Comparison of ENCODE assay signal across 11 cellular contexts in genomic region chr14:68797180-68797670, GRCh38. TPM values are rescaled to one million over a fixed set of nuclear protein-coding genes. Genes with fewer than 3 reads are reported as not detected.
DNase-seq lines count a peak whose midpoint lies in the region; ATAC-seq and TF ChIP-seq lines count a peak whose summit lies in the region.
"Had no signal": no experiment of that assay in that cellular context is flagged by ENCODE, and none has a peak within 500 bp of the region (broad histone marks: within the 10 kb centered on the region; RNA-seq: fewer than 3 reads in every experiment).

No MANE protein-coding gene starts in this region.

- ATAC-seq in CD4-positive, alpha-beta T cell (ENCODE audit: poor library complexity) = no peak
- ATAC-seq in effector memory CD8-positive, alpha-beta T cell (replicated peaks) = no peak
- ATAC-seq in HG03571 (IDR thresholded peaks at IDR 0.05; ENCODE audit: unreplicated experiment) = no peak

- H3K9ac ChIP-seq in Karpas-422 (ENCODE audit: low read length) = peak overlapping the region; percentile 89

- H3K4me1 ChIP-seq in Karpas-422 (ENCODE audit: low read length) = peaks cover 57% of the 10 kb centered on the region

- CTCF ChIA-PET in CD4-positive, alpha-beta T cell (lab: Charles Lee) = interaction anchor here (1.4 to 3.5 kb wide), 3 partner anchors 15 to 47 kb away, joined by 3 to 49 read pairs (median 11); no protein-coding TSS in a partner anchor

- peaks cover 6% of the 10 kb centered on the region for H3K9me3 Mint-ChIP-seq in CD4-positive, alpha-beta T cell
- H3K9me3 Mint-ChIP-seq in effector memory CD8-positive, alpha-beta T cell = peaks cover 5 to 10% of the 10 kb centered on the region in 2 donors
- H3K9me3 Mint-ChIP-seq in neural crest cell = peaks cover 12% of the 10 kb centered on the region

- no peak for DNase-seq in CD4-positive, alpha-beta T cell
- no peak for DNase-seq in Karpas-422
- no peak for DNase-seq in effector memory CD8-positive, alpha-beta T cell
- no peak for DNase-seq in neural crest cell (ENCODE audit: low read depth, low spot score)
- no peak for DNase-seq in amygdala (lab: John Stamatoyannopoulos, UW)
- no peak for DNase-seq in anterior cingulate cortex (lab: John Stamatoyannopoulos, UW)
- DNase-seq in NCI-H69 (lab: John Stamatoyannopoulos, UW) = no peak
- DNase-seq: GDM1, NCI-H146, WERI-Rb-1 had no signal

- H3K4me2 ChIP-seq in Karpas-422 (ENCODE audit: low read depth, low read length, poor library complexity, severe bottlenecking) = peak overlapping the region; percentile 98

- POLR2A ChIA-PET in CD4-positive, alpha-beta T cell (lab: Charles Lee) = interaction anchor here (3.2 to 5.9 kb wide), 5 partner anchors 9 to 512 kb away, joined by 25 to 365 read pairs (median 43); no protein-coding TSS in a partner anchor

- peak overlapping the region; percentile 100 for H3K27ac ChIP-seq in CD4-positive, alpha-beta T cell (ENCODE audit: low read depth, low read length)
- H3K27ac ChIP-seq in Karpas-422 (ENCODE audit: low read length) = peak overlapping the region; percentile 95
- H3K27ac ChIP-seq: WERI-Rb-1 had no signal

- intact Hi-C loops in CD4-positive, alpha-beta T cell (cut with DNase I, micrococcal nuclease) = no loop called here

- peaks cover 59% of the 10 kb centered on the region for H3K4me1 Mint-ChIP-seq in CD4-positive, alpha-beta T cell (ENCODE audit: low read depth)
- H3K4me1 Mint-ChIP-seq in effector memory CD8-positive, alpha-beta T cell (ENCODE audit: low read depth in 2 of 2) = peaks cover 26 to 37% of the 10 kb centered on the region in 2 donors
- peaks cover 49% of the 10 kb centered on the region for H3K4me1 Mint-ChIP-seq in neural crest cell

- peaks cover 6% of the 10 kb centered on the region; the same call in 1 of the 2 replicates for H3K36me3 ChIP-seq in Karpas-422 (ENCODE audit: insufficient read depth, low read length)
- H3K36me3 ChIP-seq: WERI-Rb-1 had no signal

- H3K9me2 ChIP-seq in Karpas-422 (replicated peaks; ENCODE audit: insufficient read depth, low read length) = no peaks in the 10 kb centered on the region

- H3K4me3 Mint-ChIP-seq in CD4-positive, alpha-beta T cell = peak overlapping the region; percentile 92
- H3K4me3 Mint-ChIP-seq in effector memory CD8-positive, alpha-beta T cell = peak overlapping the region; percentile 3 to 95
- peak overlapping the region; percentile 98 for H3K4me3 Mint-ChIP-seq in neural crest cell

- no peaks in the 10 kb centered on the region for H3K27me3 Mint-ChIP-seq in CD4-positive, alpha-beta T cell
- H3K27me3 Mint-ChIP-seq in effector memory CD8-positive, alpha-beta T cell = no peaks in the 10 kb centered on the region
- peaks cover 24% of the 10 kb centered on the region for H3K27me3 Mint-ChIP-seq in neural crest cell (ENCODE audit: low read depth)

- no peaks in the 10 kb centered on the region for H3K27me3 ChIP-seq in CD4-positive, alpha-beta T cell (ENCODE audit: control insufficient read depth, insufficient read depth, low read length)
- H3K27me3 ChIP-seq in Karpas-422 (ENCODE audit: low read length) = no peaks in the 10 kb centered on the region

- peaks cover 5% of the 10 kb centered on the region; the same call in 1 of the 2 replicates for H4K20me1 ChIP-seq in Karpas-422 (ENCODE audit: insufficient read depth, low read depth, low read length)

- peaks cover 15% of the 10 kb centered on the region for H3K79me2 ChIP-seq in Karpas-422 (ENCODE audit: low read length)

- peaks cover 9% of the 10 kb centered on the region for H3K9me3 ChIP-seq in CD4-positive, alpha-beta T cell (ENCODE audit: control insufficient read depth, low read length)
- peaks cover 7% of the 10 kb centered on the region for H3K9me3 ChIP-seq in Karpas-422 (ENCODE audit: low read length)

- peak overlapping the region; percentile 99 for H3K27ac Mint-ChIP-seq in CD4-positive, alpha-beta T cell
- H3K27ac Mint-ChIP-seq in effector memory CD8-positive, alpha-beta T cell = peak overlapping the region; percentile 100
- no peak overlapping the region for H3K27ac Mint-ChIP-seq in neural crest cell (ENCODE audit: unreplicated experiment)

- H2AFZ ChIP-seq in Karpas-422 (ENCODE audit: low read length) = peak overlapping the region; percentile 68; the same call in 1 of the 2 replicates

- H3K36me3 Mint-ChIP-seq in CD4-positive, alpha-beta T cell (ENCODE audit: low read depth) = peaks cover 55% of the 10 kb centered on the region
- H3K36me3 Mint-ChIP-seq in effector memory CD8-positive, alpha-beta T cell (ENCODE audit: insufficient read depth) = peaks cover 46% of the 10 kb centered on the region
- peaks cover 24% of the 10 kb centered on the region for H3K36me3 Mint-ChIP-seq in neural crest cell (ENCODE audit: low read depth)

- no peak for TF ChIP-seq CTCF in CD4-positive, alpha-beta T cell (IDR thresholded peaks at IDR 0.05)
- TF ChIP-seq CTCF in neural crest cell (conservative IDR thresholded peaks at IDR 0.05) = no peak

- H3K4me3 ChIP-seq in Karpas-422 (ENCODE audit: low read length) = no peak overlapping the region

RNA-seq across cellular contexts. Expression of gene ZFP36L1, which starts 4.4 kb away (rescaled TPM):
- total RNA-seq in CD4-positive, alpha-beta T cell = 100 to 1,000 TPM; 254 to 258 TPM
- 76.8 and 118 TPM in 2 replicates for total RNA-seq in Karpas-422 (2014; rRNA removed; shearing (Covaris generic); ENCODE audit: low replicate concordance)
- 289 and 298 TPM in 2 replicates for total RNA-seq in neural crest cell
